ENCODE assay signal across 1 cellular context in genomic region chr2:126635281-126635680, GRCh38.
TF ChIP-seq lines count a peak whose summit lies in the region.

No MANE protein-coding gene starts in this region.

TF ChIP-seq in HepG2, 621 proteins besides CTCF, POLR2A, EP300 and RAD21:
- TF ChIP-seq NPAS2 (CRISPR knock-in tag; IDR thresholded peaks at IDR 0.05; ENCODE audit: borderline replicate concordance) = no peak
- no peak for TF ChIP-seq ZNF235 (CRISPR knock-in tag; IDR thresholded peaks at IDR 0.05; ENCODE audit: borderline replicate concordance)
- peak; percentile 40; the same call in 1 of the 2 replicates for TF ChIP-seq CEBPB (IDR thresholded peaks at IDR 0.05; ENCODE audit: borderline replicate concordance, low read depth, low read length)
- no peak for TF ChIP-seq ZNF547 (CRISPR knock-in tag; IDR thresholded peaks at IDR 0.05)
- no peak for TF ChIP-seq MED8 (CRISPR knock-in tag; IDR thresholded peaks at IDR 0.05; ENCODE audit: insufficient replicate concordance)
- no peak for TF ChIP-seq ELK4 (CRISPR knock-in tag; IDR thresholded peaks at IDR 0.05; ENCODE audit: borderline replicate concordance)
- TF ChIP-seq CHD4 (IDR thresholded peaks at IDR 0.05; ENCODE audit: borderline replicate concordance, low read length) = no peak
- TF ChIP-seq ZNF180 (CRISPR knock-in tag; IDR thresholded peaks at IDR 0.05; ENCODE audit: borderline replicate concordance, low read depth) = no peak
